1 cellular context compared by ENCODE assay signal in genomic region chr6:126170875-126171489, GRCh38.
A peak's percentile ranks its signal among the peaks of the same experiment; 100 is the strongest.
TF ChIP-seq lines count a peak whose summit lies in the region.

No MANE protein-coding gene starts in this region.

TF ChIP-seq in K562, 482 proteins besides CTCF, POLR2A, EP300 and RAD21 (continued from another document):
- no peak for TF ChIP-seq MTA1 (IDR thresholded peaks at IDR 0.05; ENCODE audit: borderline replicate concordance)
- peak; percentile 50; the same call in 1 of the 2 replicates for TF ChIP-seq SMC3 (conservative IDR thresholded peaks at IDR 0.05; ENCODE audit: insufficient read depth, low read depth, low read length)
- no peak for TF ChIP-seq PHF8 (IDR thresholded peaks at IDR 0.05; ENCODE audit: borderline replicate concordance, low read length)
- 0 out of 2 replicates have a peak, but pooled peaks have one; percentile 43 for TF ChIP-seq SPI1 (IDR thresholded peaks at IDR 0.05; ENCODE audit: borderline replicate concordance, low read depth, low read length)
- TF ChIP-seq MAFG (tag; conservative IDR thresholded peaks at IDR 0.05), result no peak
- TF ChIP-seq POLR3A (IDR thresholded peaks at IDR 0.05; ENCODE audit: borderline replicate concordance, extremely low read depth, insufficient read depth, insufficient read length), result no peak
- TF ChIP-seq MTA2 (IDR thresholded peaks at IDR 0.05; ENCODE audit: low read depth), result no peak
- TF ChIP-seq SMARCA4 (IDR thresholded peaks at IDR 0.05), result peak; percentile 42; the same call in 1 of the 2 replicates
- peak; percentile 74 for TF ChIP-seq NR2C1 (IDR thresholded peaks at IDR 0.05)
- TF ChIP-seq NR2C1 (tag; IDR thresholded peaks at IDR 0.05), result peak; percentile 68
- peak; percentile 10; the same call in 1 of the 2 replicates for TF ChIP-seq CREM (IDR thresholded peaks at IDR 0.05; ENCODE audit: low read depth)
- no peak for TF ChIP-seq ZNF212 (CRISPR knock-in tag; IDR thresholded peaks at IDR 0.05)
- no peak for TF ChIP-seq NR2C2 (CRISPR knock-in tag; IDR thresholded peaks at IDR 0.05)
- peak; percentile 83 for TF ChIP-seq NR2C2 (tag; IDR thresholded peaks at IDR 0.05)
- TF ChIP-seq FOSL1 (tag; conservative IDR thresholded peaks at IDR 0.05), result peak; percentile 40; the same call in 1 of the 2 replicates
- 0 out of 2 replicates have a peak, but pooled peaks have one; percentile 41 for TF ChIP-seq LCOR (CRISPR knock-in tag; IDR thresholded peaks at IDR 0.05)
- TF ChIP-seq RCOR1 (IDR thresholded peaks at IDR 0.05; ENCODE audit: borderline replicate concordance in 1 of 2, low read depth in 2 of 2, low read length in 2 of 2), result peak in 1 of 2 experiments; percentile 8; a peak in 1 of 4 replicates
- TF ChIP-seq CREB1 (IDR thresholded peaks at IDR 0.05), result no peak
- no peak for TF ChIP-seq CREB1 (CRISPR knock-in tag; IDR thresholded peaks at IDR 0.05)
- no peak for TF ChIP-seq KDM4B (IDR thresholded peaks at IDR 0.05; ENCODE audit: borderline replicate concordance in 2 of 2, low read depth in 1 of 2)
- 0 out of 2 replicates have a peak, but pooled peaks have one; percentile 21 for TF ChIP-seq DPF2 (IDR thresholded peaks at IDR 0.05)
